ENCODE assay signal across 30 cellular contexts in genomic region chr5:16528382-16528849, GRCh38.
DNase-seq lines count a peak whose midpoint lies in the region; ATAC-seq and TF ChIP-seq lines count a peak whose summit lies in the region.
"Had no signal": no experiment of that assay in that cellular context is flagged by ENCODE, and none has a peak within 500 bp of the region (broad histone marks: within the 10 kb centered on the region; RNA-seq: fewer than 3 reads in every experiment).

No MANE protein-coding gene starts in this region.

- no peak overlapping the region for H3K27ac ChIP-seq in CD8-positive, alpha-beta T cell (ENCODE audit: low read depth, low read length)
- H3K27ac ChIP-seq in Panc1 (ENCODE audit: low read length) (no peak overlapping the region), mesendoderm (ENCODE audit: low read depth, low read length) (no peak overlapping the region), uterus (no peak overlapping the region)
- H3K27ac ChIP-seq: C4-2B, tibial nerve, WERI-Rb-1 had no signal

- H3K36me3 Mint-ChIP-seq in CD8-positive, alpha-beta T cell, result peaks cover 39% of the 10 kb centered on the region
- H3K36me3 Mint-ChIP-seq: immature natural killer cell had no signal

- no peaks in the 10 kb centered on the region for H3K27me3 ChIP-seq in CD8-positive, alpha-beta T cell (ENCODE audit: insufficient read depth, low read length)
- H3K27me3 ChIP-seq in Panc1 (ENCODE audit: control insufficient read depth, insufficient read depth, low read length) (no peaks in the 10 kb centered on the region; the same call in 1 of the 2 replicates), mesendoderm (ENCODE audit: insufficient read depth, low read length, poor library complexity) (no peaks in the 10 kb centered on the region), uterus (no peaks in the 10 kb centered on the region)
- H3K27me3 ChIP-seq: tibial nerve had no signal

- H3K4me3 Mint-ChIP-seq in CD8-positive, alpha-beta T cell, result no peak overlapping the region
- H3K4me3 Mint-ChIP-seq: activated naive CD4-positive, alpha-beta T cell treated with anti-CD3 and anti-CD28 coated beads, Interleukin-2, amount 50 U/mL, for 24 hours; H9; immature natural killer cell had no signal

- in situ Hi-C loops in Panc1 (cut with HindIII; ENCODE audit: low pct_unique_long_range_greater_than_20kb, low sequenced_read_pairs), result no loop called here

- no peak overlapping the region for H3K4me2 ChIP-seq in mesendoderm (ENCODE audit: low read length)

- peak; percentile 41 for DNase-seq in NCI-H748 (lab: John Stamatoyannopoulos, UW; ENCODE audit: unreplicated experiment)
- no peak for DNase-seq in NCI-H748 treated with DMSO at 0.1 percent for 48 hours (lab: John Stamatoyannopoulos, UW)
- DNase-seq in CD8-positive, alpha-beta T cell, result no peak
- DNase-seq in Panc1 (ENCODE audit: low read depth, low spot score), result no peak
- peak; percentile 55 for DNase-seq in mesendoderm
- no peak for DNase-seq in uterus
- DNase-seq in C1 segment of cervical spinal cord (lab: John Stamatoyannopoulos, UW), result no peak
- DNase-seq: 8988T; activated CD4-positive, alpha-beta T cell treated with anti-CD3 and anti-CD28 coated beads for 48 hours; aorta; Caco-2; DMS79 treated with DMSO at 0.1 percent for 48 hours; effector CD4-positive, alpha-beta T cell; H9; immature natural killer cell; NCI-H146; NCI-H2107; NCI-H345; NCI-H69; RPMI8226; stimulated activated CD4-positive, alpha-beta T cell treated with anti-CD3 and anti-CD28 coated beads, Interleukin-12 subunit alpha, Interleukin-12 subunit beta, amount 100 ng/mL, for 4 hours; stimulated activated CD4-positive, alpha-beta T cell treated with anti-CD3 and anti-CD28 coated beads, Interleukin-2, amount 100 ng/mL, for 48 hours; T1000; WERI-Rb-1 had no signal

- H3K4ac ChIP-seq in mesendoderm (ENCODE audit: low read depth, low read length), result no peak overlapping the region

- BruUV-seq in Panc1 (replicated peaks; lab: Mats Ljungman, UMichigan), result no TSS peak

- peak overlapping the region; percentile 12 for H3K27ac Mint-ChIP-seq in CD8-positive, alpha-beta T cell
- H3K27ac Mint-ChIP-seq: activated naive CD4-positive, alpha-beta T cell treated with anti-CD3 and anti-CD28 coated beads, Interleukin-2, amount 50 U/mL, for 24 hours; activated T-helper 2 cell treated with anti-CD3 and anti-CD28 coated beads, Interferon-gamma antibody, Interleukin-2, Interleukin-4, amounts not matched to agents 10 μg/mL and 5 μg/mL and 100 μg/mL, durations not matched to agents 14 hours and 24 hours and 36 hours; H9; immature natural killer cell had no signal

- H3K9ac ChIP-seq in mesendoderm (ENCODE audit: low read length), result no peak overlapping the region

- H3K36me3 ChIP-seq in CD8-positive, alpha-beta T cell (ENCODE audit: insufficient read depth, low read length), result no peaks in the 10 kb centered on the region
- no peaks in the 10 kb centered on the region for H3K36me3 ChIP-seq in Panc1 (ENCODE audit: control insufficient read depth, insufficient read depth, low read length)
- H3K36me3 ChIP-seq in mesendoderm (ENCODE audit: control insufficient read depth, insufficient read depth, low read length), result no peaks in the 10 kb centered on the region
- no peaks in the 10 kb centered on the region for H3K36me3 ChIP-seq in uterus
- H3K36me3 ChIP-seq: tibial nerve, WERI-Rb-1 had no signal

- CTCF ChIA-PET in CD8-positive, alpha-beta T cell (lab: Charles Lee), result no interaction called here
- CTCF ChIA-PET in Panc1 (lab: Charles Lee), result no interaction called here

- H3K4me3 ChIP-seq in CD8-positive, alpha-beta T cell (ENCODE audit: low read depth, low read length), result no peak overlapping the region
- H3K4me3 ChIP-seq in Panc1 (ENCODE audit: low read depth in 2 of 2, low read length in 2 of 2), result no peak overlapping the region
- no peak overlapping the region for H3K4me3 ChIP-seq in mesendoderm (ENCODE audit: low read length)
- H3K4me3 ChIP-seq in uterus, result no peak overlapping the region
- H3K4me3 ChIP-seq: tibial nerve had no signal

- no peak for TF ChIP-seq CTCF in CD8-positive, alpha-beta T cell (IDR thresholded peaks at IDR 0.05)
- TF ChIP-seq CTCF in Panc1 (IDR thresholded peaks at IDR 0.05) (no peak), uterus (IDR thresholded peaks at IDR 0.05) (no peak)

- no peak overlapping the region for H4K8ac ChIP-seq in mesendoderm (ENCODE audit: low read depth, low read length)

- H4K5ac ChIP-seq in mesendoderm (ENCODE audit: low read length), result no peak overlapping the region

- no peaks in the 10 kb centered on the region for H3K9me3 Mint-ChIP-seq in CD8-positive, alpha-beta T cell
- H3K9me3 Mint-ChIP-seq: activated naive CD4-positive, alpha-beta T cell treated with anti-CD3 and anti-CD28 coated beads, Interleukin-2, amount 50 U/mL, for 24 hours; activated T-helper 2 cell treated with anti-CD3 and anti-CD28 coated beads, Interferon-gamma antibody, Interleukin-2, Interleukin-4, amounts not matched to agents 10 μg/mL and 5 μg/mL and 100 μg/mL, durations not matched to agents 14 hours and 24 hours and 36 hours; H9; immature natural killer cell had no signal

- POLR2A ChIA-PET in CD8-positive, alpha-beta T cell (lab: Charles Lee), result no interaction called here
- POLR2A ChIA-PET in Panc1 (lab: Charles Lee), result no interaction called here

- intact Hi-C loops in CD8-positive, alpha-beta T cell (cut with DNase I, micrococcal nuclease), result no loop called here
- intact Hi-C loops in Panc1 (cut with micrococcal nuclease; ENCODE audit: unreplicated experiment) (no loop called here), uterus (cut with DNase I; ENCODE audit: low total_unique reads) (no loop called here)

- no peak overlapping the region for H3K23ac ChIP-seq in mesendoderm (ENCODE audit: low read length)

- no peak for ATAC-seq in CD8-positive, alpha-beta T cell
- ATAC-seq in Panc1, result peak; percentile 68
- ATAC-seq in GM18511 (IDR thresholded peaks at IDR 0.05; ENCODE audit: unreplicated experiment), result no peak
- ATAC-seq: sciatic nerve had no signal

- H3K4me1 Mint-ChIP-seq in CD8-positive, alpha-beta T cell (ENCODE audit: low read depth), result peaks cover 55% of the 10 kb centered on the region
- H3K4me1 Mint-ChIP-seq: H9 had no signal

- no peak overlapping the region for H2BK15ac ChIP-seq in mesendoderm (replicated peaks; ENCODE audit: low read depth)

- no peaks in the 10 kb centered on the region for H3K27me3 Mint-ChIP-seq in CD8-positive, alpha-beta T cell (ENCODE audit: low read depth)
- H3K27me3 Mint-ChIP-seq: activated naive CD4-positive, alpha-beta T cell treated with anti-CD3 and anti-CD28 coated beads, Interleukin-2, amount 50 U/mL, for 24 hours had no signal

- WGBS in mesendoderm (ENCODE audit: extremely low coverage, insufficient coverage, low lambda C conversion rate), result no CpG with 5 or more reads among the region's 4 CpGs

- no peak overlapping the region for H2BK5ac ChIP-seq in mesendoderm (ENCODE audit: low read length)

- H3K79me1 ChIP-seq in mesendoderm (ENCODE audit: low read length), result no peaks in the 10 kb centered on the region

- H3K18ac ChIP-seq in mesendoderm (ENCODE audit: low read length), result no peak overlapping the region

- no peak overlapping the region for H2AK5ac ChIP-seq in mesendoderm (ENCODE audit: low read length)

- no peaks in the 10 kb centered on the region for H3K79me2 ChIP-seq in mesendoderm (ENCODE audit: control insufficient read depth, insufficient read depth, low read length)

- TF ChIP-seq POLR2A in uterus (IDR thresholded peaks at IDR 0.05), result no peak

- no peaks in the 10 kb centered on the region for H3K9me3 ChIP-seq in CD8-positive, alpha-beta T cell (ENCODE audit: low read length)
- H3K9me3 ChIP-seq in Panc1 (ENCODE audit: control insufficient read depth, insufficient read depth, low read depth, low read length) (no peaks in the 10 kb centered on the region), uterus (no peaks in the 10 kb centered on the region)
- H3K9me3 ChIP-seq: Caco-2, tibial nerve had no signal

- no peaks in the 10 kb centered on the region for H3K4me1 ChIP-seq in CD8-positive, alpha-beta T cell (ENCODE audit: insufficient read depth, low read length)
- H3K4me1 ChIP-seq in Panc1 (ENCODE audit: control insufficient read depth, insufficient read depth, low read length) (no peaks in the 10 kb centered on the region), mesendoderm (ENCODE audit: control insufficient read depth, low read depth, low read length) (no peaks in the 10 kb centered on the region), uterus (no peaks in the 10 kb centered on the region)
- H3K4me1 ChIP-seq: tibial nerve had no signal

- H2BK120ac ChIP-seq in mesendoderm (ENCODE audit: low read depth, low read length), result no peak overlapping the region

- H3K56ac ChIP-seq in mesendoderm (ENCODE audit: low read length), result no peak overlapping the region

Comparison
In these comparisons a context has a peak if more than half of its experiments do, and no peak if none do; other contexts are left out.
1. DNase-seq: peak in NCI-H748 (single experiment) and mesendoderm (single experiment); none in NCI-H748 treated with DMSO at 0.1 percent for 48 hours (single experiment), CD8-positive, alpha-beta T cell (0 of 7), Panc1 (single experiment), uterus (0 of 2) and C1 segment of cervical spinal cord (0 of 14).